In the genomic region with DNA sequence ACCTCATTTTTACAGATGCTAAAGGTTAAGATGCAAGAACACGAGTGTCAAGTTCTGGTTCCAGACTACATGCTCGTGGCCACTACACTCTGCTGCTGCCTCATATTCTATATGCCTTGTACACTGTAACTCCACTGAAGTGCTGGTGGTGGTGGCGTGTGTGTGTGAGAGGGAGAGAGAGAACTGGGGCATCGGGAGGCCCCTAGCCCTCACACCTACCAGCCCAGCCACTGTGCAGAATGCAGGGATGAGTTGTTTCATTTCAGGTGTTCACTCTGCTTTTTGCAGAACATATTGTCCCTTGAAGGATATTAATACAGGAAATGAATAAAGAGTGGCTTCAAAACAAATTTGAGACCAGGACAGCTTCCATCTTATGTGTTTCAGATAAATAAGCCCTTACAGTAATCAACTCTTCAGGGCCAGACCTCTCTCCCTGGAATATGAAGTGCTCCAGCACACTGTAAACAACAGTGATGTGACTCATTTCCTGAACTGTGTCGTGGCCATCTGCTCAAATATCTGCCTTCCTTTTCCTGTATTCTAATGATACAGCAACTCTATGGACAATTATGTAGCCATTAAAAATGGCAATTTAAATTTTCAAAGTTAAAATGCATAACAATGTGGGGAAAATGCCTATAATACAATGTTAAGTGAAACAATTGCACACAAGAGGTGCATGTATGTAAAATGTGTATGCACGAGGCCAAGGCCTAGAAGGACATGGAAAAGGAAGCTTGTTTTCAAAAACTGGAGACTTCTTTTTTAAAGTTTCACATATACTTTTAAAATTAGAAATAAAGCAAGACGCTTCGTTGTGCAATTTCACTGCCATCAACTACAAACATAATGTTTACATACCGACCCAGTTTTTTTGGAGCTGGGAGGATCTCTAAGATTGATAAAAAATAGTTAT, we compare ENCODE assay signal across 8 cellular contexts.
DNase-seq lines count a peak whose midpoint lies in the region; ATAC-seq and TF ChIP-seq lines count a peak whose summit lies in the region.

No MANE protein-coding gene starts in this region.

- intact Hi-C loops in natural killer cell (cut with micrococcal nuclease) = no loop called here
- intact Hi-C loops in activated T-helper 1 cell treated with anti-CD3 and anti-CD28 coated beads, Interleukin-12 subunit alpha, Interleukin-12 subunit beta, Interleukin-2, Interleukin-4 antibody, amounts not matched to agents 30 ng/mL and 10 ng/mL and 1 ng/mL, durations not matched to agents 14 hours and 24 hours and 36 hours (cut with micrococcal nuclease) = no loop called here

- ATAC-seq in natural killer cell (peak; percentile 35 to 38 (median 36)), GM18870 (IDR thresholded peaks at IDR 0.05; ENCODE audit: unreplicated experiment) (no peak)
- ATAC-seq in natural killer cell treated with Interleukin-12 subunit alpha and Interleukin-12 subunit beta and Interleukin-15 and Interleukin-18, amount 100 ng/mL, for 72 hours = no peak

- CTCF ChIA-PET in activated CD4-positive, alpha-beta memory T cell treated with anti-CD3 and anti-CD28 coated beads, Interleukin-2, amount 10 ng/mL, durations not matched to agents 7 days and 5 days (lab: Charles Lee) = no interaction called here

- TF ChIP-seq CTCF in natural killer cell (IDR thresholded peaks at IDR 0.05) = no peak

- H3K27me3 Mint-ChIP-seq in natural killer cell (ENCODE audit: low read depth in 2 of 2) = no peaks in the 10 kb centered on the region
- H3K27me3 Mint-ChIP-seq in natural killer cell treated with Interleukin-12 subunit alpha and Interleukin-12 subunit beta and Interleukin-15 and Interleukin-18, amount 100 ng/mL, for 72 hours = no peaks in the 10 kb centered on the region
- H3K27me3 Mint-ChIP-seq in activated CD4-positive, alpha-beta memory T cell treated with anti-CD3 and anti-CD28 coated beads, Interleukin-2, amount 10 ng/mL, durations not matched to agents 7 days and 5 days = no peaks in the 10 kb centered on the region
- H3K27me3 Mint-ChIP-seq in activated T-helper 1 cell treated with anti-CD3 and anti-CD28 coated beads, Interleukin-12 subunit alpha, Interleukin-12 subunit beta, Interleukin-2, Interleukin-4 antibody, amounts not matched to agents 30 ng/mL and 10 ng/mL and 1 ng/mL, durations not matched to agents 14 hours and 24 hours and 36 hours (ENCODE audit: insufficient read depth) = no peaks in the 10 kb centered on the region

- no peaks in the 10 kb centered on the region for H3K36me3 Mint-ChIP-seq in natural killer cell
- no peaks in the 10 kb centered on the region for H3K36me3 Mint-ChIP-seq in natural killer cell treated with Interleukin-12 subunit alpha and Interleukin-12 subunit beta and Interleukin-15 and Interleukin-18, amount 100 ng/mL, for 72 hours
- no peaks in the 10 kb centered on the region for H3K36me3 Mint-ChIP-seq in activated CD4-positive, alpha-beta memory T cell treated with anti-CD3 and anti-CD28 coated beads, Interleukin-2, amount 10 ng/mL, durations not matched to agents 7 days and 5 days (ENCODE audit: low read depth)
- no peaks in the 10 kb centered on the region for H3K36me3 Mint-ChIP-seq in activated T-helper 1 cell treated with anti-CD3 and anti-CD28 coated beads, Interleukin-12 subunit alpha, Interleukin-12 subunit beta, Interleukin-2, Interleukin-4 antibody, amounts not matched to agents 30 ng/mL and 10 ng/mL and 1 ng/mL, durations not matched to agents 14 hours and 24 hours and 36 hours (ENCODE audit: low read depth)

- POLR2A ChIA-PET in activated CD4-positive, alpha-beta memory T cell treated with anti-CD3 and anti-CD28 coated beads, Interleukin-2, amount 10 ng/mL, durations not matched to agents 7 days and 5 days (lab: Charles Lee) = no interaction called here

- DNase-seq in natural killer cell (no peak), RPMI8226 (peak; percentile 25), glomerular endothelial cell (ENCODE audit: extremely low read depth, low read depth, low spot score) (peak; percentile 85)
- DNase-seq in natural killer cell treated with Interleukin-12 subunit alpha and Interleukin-12 subunit beta and Interleukin-15 and Interleukin-18, amount 100 ng/mL, for 72 hours (ENCODE audit: low spot score) = no peak
- no peak for DNase-seq in activated CD4-positive, alpha-beta memory T cell treated with anti-CD3 and anti-CD28 coated beads, Interleukin-2, amount 10 ng/mL, durations not matched to agents 7 days and 5 days
- DNase-seq in stimulated activated naive CD4-positive, alpha-beta T cell treated with Interleukin-2 at 50 U/mL for 16 hours (lab: John Stamatoyannopoulos, UW) = no peak
- no peak for DNase-seq in activated T-helper 1 cell treated with anti-CD3 and anti-CD28 coated beads, Interleukin-12 subunit alpha, Interleukin-12 subunit beta, Interleukin-2, Interleukin-4 antibody, amounts not matched to agents 30 ng/mL and 10 ng/mL and 1 ng/mL, durations not matched to agents 14 hours and 24 hours and 36 hours (ENCODE audit: low spot score)

- peak overlapping the region in 1 of 2 donors; percentile 48 for H3K27ac Mint-ChIP-seq in natural killer cell
- no peak overlapping the region for H3K27ac Mint-ChIP-seq in natural killer cell treated with Interleukin-12 subunit alpha and Interleukin-12 subunit beta and Interleukin-15 and Interleukin-18, amount 100 ng/mL, for 72 hours
- no peak overlapping the region for H3K27ac Mint-ChIP-seq in activated CD4-positive, alpha-beta memory T cell treated with anti-CD3 and anti-CD28 coated beads, Interleukin-2, amount 10 ng/mL, durations not matched to agents 7 days and 5 days
- H3K27ac Mint-ChIP-seq in activated T-helper 1 cell treated with anti-CD3 and anti-CD28 coated beads, Interleukin-12 subunit alpha, Interleukin-12 subunit beta, Interleukin-2, Interleukin-4 antibody, amounts not matched to agents 30 ng/mL and 10 ng/mL and 1 ng/mL, durations not matched to agents 14 hours and 24 hours and 36 hours = no peak overlapping the region

- no peak overlapping the region for H3K4me3 Mint-ChIP-seq in natural killer cell
- H3K4me3 Mint-ChIP-seq in natural killer cell treated with Interleukin-12 subunit alpha and Interleukin-12 subunit beta and Interleukin-15 and Interleukin-18, amount 100 ng/mL, for 72 hours = no peak overlapping the region
- no peak overlapping the region for H3K4me3 Mint-ChIP-seq in activated CD4-positive, alpha-beta memory T cell treated with anti-CD3 and anti-CD28 coated beads, Interleukin-2, amount 10 ng/mL, durations not matched to agents 7 days and 5 days
- no peak overlapping the region for H3K4me3 Mint-ChIP-seq in activated T-helper 1 cell treated with anti-CD3 and anti-CD28 coated beads, Interleukin-12 subunit alpha, Interleukin-12 subunit beta, Interleukin-2, Interleukin-4 antibody, amounts not matched to agents 30 ng/mL and 10 ng/mL and 1 ng/mL, durations not matched to agents 14 hours and 24 hours and 36 hours

- H3K9me3 Mint-ChIP-seq in natural killer cell = no peaks in the 10 kb centered on the region
- H3K9me3 Mint-ChIP-seq in natural killer cell treated with Interleukin-12 subunit alpha and Interleukin-12 subunit beta and Interleukin-15 and Interleukin-18, amount 100 ng/mL, for 72 hours = no peaks in the 10 kb centered on the region
- H3K9me3 Mint-ChIP-seq in activated CD4-positive, alpha-beta memory T cell treated with anti-CD3 and anti-CD28 coated beads, Interleukin-2, amount 10 ng/mL, durations not matched to agents 7 days and 5 days = no peaks in the 10 kb centered on the region
- no peaks in the 10 kb centered on the region for H3K9me3 Mint-ChIP-seq in activated T-helper 1 cell treated with anti-CD3 and anti-CD28 coated beads, Interleukin-12 subunit alpha, Interleukin-12 subunit beta, Interleukin-2, Interleukin-4 antibody, amounts not matched to agents 30 ng/mL and 10 ng/mL and 1 ng/mL, durations not matched to agents 14 hours and 24 hours and 36 hours

- peaks cover 7 to 14% of the 10 kb centered on the region in 2 donors for H3K4me1 Mint-ChIP-seq in natural killer cell
- H3K4me1 Mint-ChIP-seq in natural killer cell treated with Interleukin-12 subunit alpha and Interleukin-12 subunit beta and Interleukin-15 and Interleukin-18, amount 100 ng/mL, for 72 hours (ENCODE audit: low read depth in 2 of 2) = peaks cover 6 to 8% of the 10 kb centered on the region in 2 donors
- H3K4me1 Mint-ChIP-seq in activated CD4-positive, alpha-beta memory T cell treated with anti-CD3 and anti-CD28 coated beads, Interleukin-2, amount 10 ng/mL, durations not matched to agents 7 days and 5 days = peaks cover 17% of the 10 kb centered on the region
- peaks cover 29% of the 10 kb centered on the region for H3K4me1 Mint-ChIP-seq in activated T-helper 1 cell treated with anti-CD3 and anti-CD28 coated beads, Interleukin-12 subunit alpha, Interleukin-12 subunit beta, Interleukin-2, Interleukin-4 antibody, amounts not matched to agents 30 ng/mL and 10 ng/mL and 1 ng/mL, durations not matched to agents 14 hours and 24 hours and 36 hours (ENCODE audit: low read depth)

Comparison
In these comparisons a context has a peak if more than half of its experiments do, and no peak if none do; other contexts are left out.
1. ATAC-seq: peak in natural killer cell (3 of 3); none in natural killer cell treated with Interleukin-12 subunit alpha and Interleukin-12 subunit beta and Interleukin-15 and Interleukin-18, amount 100 ng/mL, for 72 hours (0 of 2) and GM18870 (single experiment).
2. DNase-seq: peak in RPMI8226 (single experiment) and glomerular endothelial cell (single experiment); none in natural killer cell (single experiment), natural killer cell treated with Interleukin-12 subunit alpha and Interleukin-12 subunit beta and Interleukin-15 and Interleukin-18, amount 100 ng/mL, for 72 hours (single experiment), activated CD4-positive, alpha-beta memory T cell treated with anti-CD3 and anti-CD28 coated beads, Interleukin-2, amount 10 ng/mL, durations not matched to agents 7 days and 5 days (single experiment), stimulated activated naive CD4-positive, alpha-beta T cell treated with Interleukin-2 at 50 U/mL for 16 hours (single experiment) and activated T-helper 1 cell treated with anti-CD3 and anti-CD28 coated beads, Interleukin-12 subunit alpha, Interleukin-12 subunit beta, Interleukin-2, Interleukin-4 antibody, amounts not matched to agents 30 ng/mL and 10 ng/mL and 1 ng/mL, durations not matched to agents 14 hours and 24 hours and 36 hours (single experiment).